In genomic region chr10:74424565-74424964, GRCh38 we compare ENCODE assay signal across 27 cellular contexts.
"Had no signal": no experiment of that assay in that cellular context is flagged by ENCODE, and none has a peak within 500 bp of the region (broad histone marks: within the 10 kb centered on the region; RNA-seq: fewer than 3 reads in every experiment).

No MANE protein-coding gene starts in this region.

- H3K27ac Mint-ChIP-seq: dendritic cell treated with granulocyte-macrophage colony-stimulating factor and Interleukin-4, amounts not matched to agents 40 ng/mL and 50 ng/mL, for 4 days; endodermal cell; mesothelial cell of epicardium had no signal

- H3K27me3 ChIP-seq: colonic mucosa, esophagus squamous epithelium, heart right ventricle, left lung had no signal

- FAIRE-seq: endometrium, islet of Langerhans, keratinocyte had no signal

- H3K4me3 Mint-ChIP-seq: dendritic cell treated with granulocyte-macrophage colony-stimulating factor and Interleukin-4, amounts not matched to agents 40 ng/mL and 50 ng/mL, for 4 days; effector memory CD8-positive, alpha-beta T cell; endodermal cell; mesothelial cell of epicardium had no signal

- H3K4me3 ChIP-seq: colonic mucosa, esophagus squamous epithelium, heart right ventricle, left lung, lower lobe of right lung, mucosa of descending colon had no signal

- H3K27ac ChIP-seq: colonic mucosa, epithelial cell of prostate, esophagus squamous epithelium, heart right ventricle, left lung, lower lobe of right lung had no signal

- DNase-seq: colonic mucosa; cortex of kidney; effector CD8-positive, alpha-beta T cell; effector memory CD8-positive, alpha-beta T cell; endodermal cell; erythroblast; esophagus squamous epithelium; foreskin fibroblast; foreskin melanocyte; glutamatergic neuron; head of caudate nucleus; heart right ventricle; hippocampal formation; left cardiac atrium; left lung; left ventricle myocardium superior; lower lobe of right lung; mesenchymal stem cell; mucosa of descending colon; naive B cell had no signal

- H3K36me3 ChIP-seq: colonic mucosa, esophagus squamous epithelium, heart right ventricle, left lung, lower lobe of right lung had no signal

- ATAC-seq: effector memory CD8-positive, alpha-beta T cell; esophagus mucosa; heart right ventricle; left cardiac atrium; left lung; left ventricle myocardium superior; lower lobe of right lung; mucosa of descending colon had no signal

- H3K9me3 Mint-ChIP-seq: dendritic cell treated with granulocyte-macrophage colony-stimulating factor and Interleukin-4, amounts not matched to agents 40 ng/mL and 50 ng/mL, for 4 days; effector memory CD8-positive, alpha-beta T cell had no signal

- H3K4me1 ChIP-seq: colonic mucosa, esophagus squamous epithelium had no signal

- H3K9me3 ChIP-seq: colonic mucosa, esophagus squamous epithelium, left lung, lower lobe of right lung, mucosa of descending colon had no signal

- H3K27me3 Mint-ChIP-seq: dendritic cell treated with granulocyte-macrophage colony-stimulating factor and Interleukin-4, amounts not matched to agents 40 ng/mL and 50 ng/mL, for 4 days; effector memory CD8-positive, alpha-beta T cell; naive B cell had no signal
